ENCODE assay signal across 1 cellular context in genomic region chr2:54666741-54667639, GRCh38.
TF ChIP-seq lines count a peak whose summit lies in the region.

No MANE protein-coding gene starts in this region.

TF ChIP-seq in HepG2, 621 proteins besides CTCF, POLR2A, EP300 and RAD21 (continued from another document and continues in another):
- no peak for TF ChIP-seq SNAPC4 (CRISPR knock-in tag; IDR thresholded peaks at IDR 0.05)
- no peak for TF ChIP-seq THAP8 (CRISPR knock-in tag; IDR thresholded peaks at IDR 0.05; ENCODE audit: borderline replicate concordance)
- no peak for TF ChIP-seq SETDB1 (CRISPR knock-in tag; IDR thresholded peaks at IDR 0.05; ENCODE audit: borderline replicate concordance)
- peak; percentile 78; the same call in 1 of the 2 replicates for TF ChIP-seq ZBTB38 (CRISPR knock-in tag; IDR thresholded peaks at IDR 0.05)
- TF ChIP-seq ARID5B (CRISPR knock-in tag; IDR thresholded peaks at IDR 0.05): peak; percentile 97
- no peak for TF ChIP-seq JUNB (CRISPR knock-in tag; IDR thresholded peaks at IDR 0.05; ENCODE audit: borderline replicate concordance)
- TF ChIP-seq ELF3 (CRISPR knock-in tag; IDR thresholded peaks at IDR 0.05): peak; percentile 47; the same call in 1 of the 2 replicates
- TF ChIP-seq ZNF773 (CRISPR knock-in tag; IDR thresholded peaks at IDR 0.05; ENCODE audit: borderline replicate concordance): no peak
- no peak for TF ChIP-seq KDM3A (CRISPR knock-in tag; IDR thresholded peaks at IDR 0.05; ENCODE audit: low read depth)
- 0 out of 2 replicates have a peak, but pooled peaks have one; percentile 56 for TF ChIP-seq ZSCAN29 (CRISPR knock-in tag; conservative IDR thresholded peaks at IDR 0.05)
- TF ChIP-seq NR2C2 (CRISPR knock-in tag; IDR thresholded peaks at IDR 0.05; ENCODE audit: borderline replicate concordance): peak; percentile 74; the same call in 1 of the 2 replicates
- TF ChIP-seq RFXAP (CRISPR knock-in tag; IDR thresholded peaks at IDR 0.05; ENCODE audit: borderline replicate concordance): no peak
- no peak for TF ChIP-seq SP1 (IDR thresholded peaks at IDR 0.05)
- no peak for TF ChIP-seq SP1 (CRISPR knock-in tag; IDR thresholded peaks at IDR 0.05)
- peak; percentile 78 for TF ChIP-seq SP5 (CRISPR knock-in tag; IDR thresholded peaks at IDR 0.05; ENCODE audit: borderline replicate concordance, low read depth)
- TF ChIP-seq IRF9 (CRISPR knock-in tag; IDR thresholded peaks at IDR 0.05; ENCODE audit: borderline replicate concordance): no peak
- no peak for TF ChIP-seq ZNF282 (IDR thresholded peaks at IDR 0.05; ENCODE audit: partially characterized antibody)
- no peak for TF ChIP-seq NPAS2 (CRISPR knock-in tag; IDR thresholded peaks at IDR 0.05; ENCODE audit: borderline replicate concordance)
- TF ChIP-seq SIX4 (CRISPR knock-in tag; IDR thresholded peaks at IDR 0.05): 0 out of 2 replicates have a peak, but pooled peaks have one; percentile 51
- no peak for TF ChIP-seq AGO1 (IDR thresholded peaks at IDR 0.05; ENCODE audit: low read depth, low read length, poor library complexity, severe bottlenecking)
- no peak for TF ChIP-seq SIN3A (IDR thresholded peaks at IDR 0.05; ENCODE audit: borderline replicate concordance, low read depth, low read length)
- no peak for TF ChIP-seq ZNF83 (CRISPR knock-in tag; IDR thresholded peaks at IDR 0.05; ENCODE audit: borderline replicate concordance)
- TF ChIP-seq SMAD9 (CRISPR knock-in tag; IDR thresholded peaks at IDR 0.05): no peak
- no peak for TF ChIP-seq RBFOX2 (IDR thresholded peaks at IDR 0.05; ENCODE audit: low read depth, low read length)
- no peak for TF ChIP-seq ZNF253 (CRISPR knock-in tag; IDR thresholded peaks at IDR 0.05; ENCODE audit: borderline replicate concordance)
- TF ChIP-seq HOMEZ (CRISPR knock-in tag; IDR thresholded peaks at IDR 0.05; ENCODE audit: low read depth): peak; percentile 70; the same call in 1 of the 2 replicates
- no peak for TF ChIP-seq SNAI1 (CRISPR knock-in tag; IDR thresholded peaks at IDR 0.05; ENCODE audit: borderline replicate concordance)
- TF ChIP-seq ZMYM2 (CRISPR knock-in tag; IDR thresholded peaks at IDR 0.05): no peak
- no peak for TF ChIP-seq ELK4 (CRISPR knock-in tag; IDR thresholded peaks at IDR 0.05; ENCODE audit: borderline replicate concordance)
- no peak for TF ChIP-seq FOXM1 (CRISPR knock-in tag; IDR thresholded peaks at IDR 0.05)
- peak; percentile 47; the same call in 1 of the 2 replicates for TF ChIP-seq ESRRA (CRISPR knock-in tag; IDR thresholded peaks at IDR 0.05; ENCODE audit: low read depth)
- no peak for TF ChIP-seq STAT5B (CRISPR knock-in tag; IDR thresholded peaks at IDR 0.05)
- TF ChIP-seq CREB1 (IDR thresholded peaks at IDR 0.05): no peak
- TF ChIP-seq CREB1 (CRISPR knock-in tag; IDR thresholded peaks at IDR 0.05): no peak
- TF ChIP-seq TBX3 (IDR thresholded peaks at IDR 0.05; ENCODE audit: borderline replicate concordance): no peak
- no peak; the same call in 1 of the 2 replicates for TF ChIP-seq HIC2 (CRISPR knock-in tag; IDR thresholded peaks at IDR 0.05; ENCODE audit: low read depth)
- TF ChIP-seq POLR2AphosphoS2 (IDR thresholded peaks at IDR 0.05; ENCODE audit: low read depth, low read length): no peak
- TF ChIP-seq ZNF580 (CRISPR knock-in tag; IDR thresholded peaks at IDR 0.05; ENCODE audit: borderline replicate concordance, low read depth): peak; percentile 73; the same call in 1 of the 2 replicates
- no peak for TF ChIP-seq ETV6 (CRISPR knock-in tag; conservative IDR thresholded peaks at IDR 0.05)
- no peak; the same call in 1 of the 2 replicates for TF ChIP-seq ZNF749 (CRISPR knock-in tag; IDR thresholded peaks at IDR 0.05; ENCODE audit: borderline replicate concordance)
- peak; percentile 94 for TF ChIP-seq CEBPG (CRISPR knock-in tag; IDR thresholded peaks at IDR 0.05)
- no peak for TF ChIP-seq SRSF4 (IDR thresholded peaks at IDR 0.05; ENCODE audit: low read depth, low read length, poor library complexity, severe bottlenecking)
- no peak for TF ChIP-seq ATAD3A (CRISPR knock-in tag; IDR thresholded peaks at IDR 0.05)
- no peak for TF ChIP-seq ZFP41 (CRISPR knock-in tag; IDR thresholded peaks at IDR 0.05; ENCODE audit: borderline replicate concordance)
- TF ChIP-seq ZNF720 (CRISPR knock-in tag; IDR thresholded peaks at IDR 0.05): no peak
- peak; percentile 99 for TF ChIP-seq SATB2 (CRISPR knock-in tag; IDR thresholded peaks at IDR 0.05)
- TF ChIP-seq ZNF362 (CRISPR knock-in tag; IDR thresholded peaks at IDR 0.05; ENCODE audit: borderline replicate concordance): no peak
- no peak; the same call in 1 of the 2 replicates for TF ChIP-seq ZBTB26 (CRISPR knock-in tag; IDR thresholded peaks at IDR 0.05; ENCODE audit: borderline replicate concordance)
- TF ChIP-seq ZNF607 (CRISPR knock-in tag; IDR thresholded peaks at IDR 0.05; ENCODE audit: borderline replicate concordance): no peak
